ENCODE assay signal across 25 cellular contexts in genomic region chr12:129162805-129163204, GRCh38.
A peak's percentile ranks its signal among the peaks of the same experiment; 100 is the strongest.
DNase-seq lines count a peak whose midpoint lies in the region; ATAC-seq, FAIRE-seq and TF ChIP-seq lines count a peak whose summit lies in the region.
"Had no signal": no experiment of that assay in that cellular context is flagged by ENCODE, and none has a peak within 500 bp of the region (broad histone marks: within the 10 kb centered on the region; RNA-seq: fewer than 3 reads in every experiment).

No MANE protein-coding gene starts in this region.

- no peak overlapping the region for H4K5ac ChIP-seq in H9 (ENCODE audit: insufficient read length, low read depth, low read length)

- TF ChIP-seq RAD21 in K562 (CRISPR knock-in tag; conservative IDR thresholded peaks at IDR 0.05 in 1 of 2, IDR thresholded peaks at IDR 0.05 in 1 of 2), result no peak

- H2BK20ac ChIP-seq in H9 (ENCODE audit: low read depth, low read length, poor library complexity, severe bottlenecking), result no peak overlapping the region

- H3K4me1 Mint-ChIP-seq in H9, result peaks cover 14 to 15% of the 10 kb centered on the region in 2 experiments
- peaks cover 19% of the 10 kb centered on the region for H3K4me1 Mint-ChIP-seq in endodermal cell
- H3K4me1 Mint-ChIP-seq: CD4-positive, alpha-beta memory T cell had no signal

- H3K36me3 Mint-ChIP-seq in H9 (ENCODE audit: insufficient read depth in 1 of 3, low read depth in 3 of 3) (peaks cover 0 to 24% (median 23%) of the 10 kb centered on the region in 3 experiments; a peak in 5 of 7 replicates), endodermal cell (ENCODE audit: low read depth) (peaks cover 5% of the 10 kb centered on the region)
- H3K36me3 Mint-ChIP-seq: CD4-positive, alpha-beta memory T cell had no signal

- H2BK120ac ChIP-seq in H9 (ENCODE audit: low read depth, low read length, poor library complexity, severe bottlenecking), result no peak overlapping the region

- H3K14ac ChIP-seq in H9 (ENCODE audit: insufficient read depth, low read length), result no peak overlapping the region

- no peak overlapping the region for H4K8ac ChIP-seq in H9 (replicated peaks; ENCODE audit: insufficient read length, low read depth, low read length)

- H3K27ac ChIP-seq in H9 (ENCODE audit: insufficient read length, low read depth, low read length) (no peak overlapping the region), OCI-LY7 (ENCODE audit: low read depth, low read length, poor library complexity, severe bottlenecking) (no peak overlapping the region), K562 (ENCODE audit: extremely low read depth, low read depth, low read length) (no peak overlapping the region), endodermal cell (ENCODE audit: low read depth, low read length) (no peak overlapping the region)
- H3K27ac ChIP-seq: A549; BLaER1 treated with 17β-estradiol and CSF1 and Interleukin-3, amounts not matched to agents 10 nM and 100 nM; GM23248 had no signal

- H3T11ph ChIP-seq in H9 (ENCODE audit: low read length), result no peak overlapping the region

- in situ Hi-C loops in K562 (cut with MboI), result no loop called here

- no peak for DNase-seq in H9
- no peak for DNase-seq in OCI-LY7 (ENCODE audit: low spot score)
- peak in 1 of 4 experiments; percentile 3 for DNase-seq in K562 (ENCODE audit: extremely low read depth in 1 of 4, low spot score in 3 of 4)
- DNase-seq in endodermal cell, result peak; percentile 61
- no peak for DNase-seq in stimulated activated CD4-positive, alpha-beta T cell treated with anti-CD3 and anti-CD28 coated beads, Interleukin-2, amount 100 ng/mL, for 24 hours
- no peak for DNase-seq in left ventricle myocardium superior
- DNase-seq in NCI-H2196 (lab: John Stamatoyannopoulos, UW; ENCODE audit: unreplicated experiment), result no peak
- DNase-seq in activated gamma-delta T cell (lab: John Stamatoyannopoulos, UW), result no peak
- DNase-seq: 8988T; ACHN; AML-193; BE2C; Calu3; CD4-positive, alpha-beta memory T cell; COR-L47; DMS53; DMS79 treated with DMSO at 0.1 percent for 48 hours; GF-D8; GM23248; HFFc6 had no signal

- BruUV-seq in OCI-LY7 (replicated peaks; lab: Mats Ljungman, UMichigan), result no TSS peak
- no TSS peak for BruUV-seq in K562 (replicated peaks; lab: Mats Ljungman, UMichigan)

- no peak overlapping the region for H3K18ac ChIP-seq in H9 (ENCODE audit: insufficient read length, low read depth, low read length)

- no peak overlapping the region for H2AK5ac ChIP-seq in H9 (ENCODE audit: insufficient read length, low read length)

- no peak overlapping the region for H3K4me2 ChIP-seq in H9 (ENCODE audit: insufficient read depth, insufficient read length, low read length)
- H3K4me2 ChIP-seq in OCI-LY7 (ENCODE audit: low read length), result no peak overlapping the region
- H3K4me2 ChIP-seq in K562 (ENCODE audit: insufficient read depth, low read length), result no peak overlapping the region
- H3K4me2 ChIP-seq: A549; BLaER1 treated with 17β-estradiol and CSF1 and Interleukin-3, amounts not matched to agents 10 nM and 100 nM had no signal

- no peaks in the 10 kb centered on the region for H3K9me1 ChIP-seq in K562 (ENCODE audit: control insufficient read depth, insufficient read depth, low read length)

- POLR2A ChIA-PET in OCI-LY7 (lab: Charles Lee) (no interaction called here), K562 (lab: Yijun Ruan, JAX) (no interaction called here)

- no peak overlapping the region for H3K56ac ChIP-seq in H9 (ENCODE audit: insufficient read length, low read depth, low read length)

- no peaks in the 10 kb centered on the region for H3K36me3 ChIP-seq in OCI-LY7 (ENCODE audit: insufficient read depth, low read length)
- H3K36me3 ChIP-seq in K562 (ENCODE audit: control insufficient read depth, insufficient read depth, low read length), result no peaks in the 10 kb centered on the region
- H3K36me3 ChIP-seq in endodermal cell (ENCODE audit: control insufficient read depth, insufficient read depth, low read length), result no peaks in the 10 kb centered on the region
- H3K36me3 ChIP-seq: BE2C; BLaER1 treated with 17β-estradiol and CSF1 and Interleukin-3, amounts not matched to agents 10 nM and 100 nM; HAP-1 had no signal

- no peaks in the 10 kb centered on the region for H3K9me3 ChIP-seq in H9 (ENCODE audit: control insufficient read depth, low read depth, low read length)
- H3K9me3 ChIP-seq in OCI-LY7 (ENCODE audit: low read length), result no peaks in the 10 kb centered on the region
- no peaks in the 10 kb centered on the region for H3K9me3 ChIP-seq in K562 (replicated peaks; ENCODE audit: control insufficient read depth, insufficient read depth, low read depth, low read length)
- peaks cover 15% of the 10 kb centered on the region for H3K9me3 ChIP-seq in endodermal cell (ENCODE audit: control insufficient read depth, low read length)
- H3K9me3 ChIP-seq: A549, BE2C, HAP-1 had no signal

- peaks cover 12 to 22% of the 10 kb centered on the region in 2 experiments for H3K9me3 Mint-ChIP-seq in H9
- peaks cover 20% of the 10 kb centered on the region for H3K9me3 Mint-ChIP-seq in endodermal cell

- WGBS in H9 (ENCODE audit: extremely low coverage, insufficient read length, low lambda C conversion rate), result no CpG with 5 or more reads among the region's 4 CpGs
- 0% methylated on average over 4 of the region's 4 CpGs for WGBS in K562 (ENCODE audit: insufficient coverage, low coverage, missing lambda C conversion rate)
- 93 to 95% methylated on average over 2 to 4 of the region's 4 CpGs for WGBS in endodermal cell (ENCODE audit: insufficient coverage in 1 of 2, insufficient read length in 1 of 2), 2 experiments

- CTCF ChIA-PET in OCI-LY7 (lab: Charles Lee; ENCODE audit: unreplicated experiment), result no interaction called here
- CTCF ChIA-PET in K562 (lab: Yijun Ruan, JAX; ENCODE audit: low intra/inter-chr PET ratio), result no interaction called here

- H2AFZ ChIP-seq in H9 (ENCODE audit: low read length) (no peak overlapping the region), OCI-LY7 (ENCODE audit: low read length) (no peak overlapping the region), K562 (ENCODE audit: low read depth, low read length) (no peak overlapping the region)
- H2AFZ ChIP-seq: GM23248 had no signal

- no peak overlapping the region for H2BK5ac ChIP-seq in H9 (ENCODE audit: insufficient read length, low read length)

- no peak overlapping the region for H2BK12ac ChIP-seq in H9 (ENCODE audit: insufficient read length, low read depth, low read length)

- H2BK15ac ChIP-seq in H9 (ENCODE audit: low read depth, low read length), result no peak overlapping the region

- TF ChIP-seq POLR2A in K562 (conservative IDR thresholded peaks at IDR 0.05), result no peak

- no peaks in the 10 kb centered on the region for H4K20me1 ChIP-seq in H9 (ENCODE audit: control insufficient read depth, insufficient read depth, insufficient read length)
- H4K20me1 ChIP-seq in OCI-LY7 (ENCODE audit: insufficient read depth, low read length), result no peaks in the 10 kb centered on the region
- H4K20me1 ChIP-seq in K562 (replicated peaks; ENCODE audit: control insufficient read depth, insufficient read depth, low read length), result no peaks in the 10 kb centered on the region
- H4K20me1 ChIP-seq: BLaER1 treated with 17β-estradiol and CSF1 and Interleukin-3, amounts not matched to agents 10 nM and 100 nM had no signal

- TF ChIP-seq CTCF in H9 (conservative IDR thresholded peaks at IDR 0.05), result peak; percentile 27; the same call in 1 of the 3 replicates
- 0 out of 2 replicates have a peak, but pooled peaks have one; percentile 20 for TF ChIP-seq CTCF in OCI-LY7 (conservative IDR thresholded peaks at IDR 0.05; ENCODE audit: low read length)
- peak; percentile 13 to 26 (median 19); a peak in 3 of 6 replicates for TF ChIP-seq CTCF in K562 (IDR thresholded peaks at IDR 0.05 in 2 of 3, conservative IDR thresholded peaks at IDR 0.05 in 1 of 3; ENCODE audit: insufficient read depth in 2 of 3, low read depth in 1 of 3, low read length in 3 of 3)
- TF ChIP-seq CTCF in endodermal cell (conservative IDR thresholded peaks at IDR 0.05), result peak; percentile 51

- H3K79me1 ChIP-seq in H9 (ENCODE audit: insufficient read depth, low read depth, low read length, poor library complexity, severe bottlenecking), result no peaks in the 10 kb centered on the region

- H3K4me3 Mint-ChIP-seq in H9, result no peak overlapping the region
- H3K4me3 Mint-ChIP-seq in endodermal cell, result no peak overlapping the region
- H3K4me3 Mint-ChIP-seq: CD4-positive, alpha-beta memory T cell; HFFc6 had no signal

- H3K23ac ChIP-seq in H9 (ENCODE audit: insufficient read length, low read depth, low read length), result no peak overlapping the region

- H3K9ac ChIP-seq in H9 (ENCODE audit: extremely low read depth, insufficient read length, low read length) (no peak overlapping the region), K562 (ENCODE audit: insufficient read depth in 1 of 2, low read depth in 2 of 2, low read length in 2 of 2) (no peak overlapping the region), endodermal cell (ENCODE audit: extremely low read depth, low read length, poor library complexity, severe bottlenecking) (no peak overlapping the region)
- H3K9ac ChIP-seq: BLaER1 treated with 17β-estradiol and CSF1 and Interleukin-3, amounts not matched to agents 10 nM and 100 nM; GM23248 had no signal

- H3K4ac ChIP-seq in H9 (ENCODE audit: low read depth, low read length), result no peak overlapping the region

- H3K4me3 ChIP-seq in OCI-LY7 (ENCODE audit: low read depth, low read length, poor library complexity, severe bottlenecking) (no peak overlapping the region), K562 (no peak overlapping the region), endodermal cell (ENCODE audit: low read length) (no peak overlapping the region)
- H3K4me3 ChIP-seq: A549; BLaER1 treated with 17β-estradiol and CSF1 and Interleukin-3, amounts not matched to agents 10 nM and 100 nM; GM23248; HAP-1 had no signal

- no peaks in the 10 kb centered on the region for H3K23me2 ChIP-seq in H9 (ENCODE audit: insufficient read length, low read depth, low read length, poor library complexity, severe bottlenecking)

- FAIRE-seq in K562 (lab: Jason Lieb, UNC), result no peak
- FAIRE-seq: A549, GM12892, GM19239 had no signal

- H3K27me3 Mint-ChIP-seq in H9 (ENCODE audit: low read depth) (peaks cover 2% of the 10 kb centered on the region; the same call in 1 of the 2 replicates), endodermal cell (ENCODE audit: insufficient read depth) (peaks cover 14% of the 10 kb centered on the region)
- H3K27me3 Mint-ChIP-seq: CD4-positive, alpha-beta memory T cell had no signal

- H3K27ac Mint-ChIP-seq in H9 (peak overlapping the region in 1 of 3 experiments; percentile 40; a peak in 1 of 7 replicates), endodermal cell (no peak overlapping the region)
- H3K27ac Mint-ChIP-seq: HFFc6 had no signal

- ATAC-seq in K562, result peak; percentile 71
- ATAC-seq in left ventricle myocardium superior, result no peak
- ATAC-seq: A549 had no signal

- intact Hi-C loops in OCI-LY7 (cut with micrococcal nuclease; ENCODE audit: unreplicated experiment) (no loop called here), K562 (cut with micrococcal nuclease) (no loop called here), left ventricle myocardium superior (cut with micrococcal nuclease) (no loop called here)

- H3K27me3 ChIP-seq in H9 (ENCODE audit: insufficient read depth, low read length) (no peaks in the 10 kb centered on the region), K562 (ENCODE audit: control insufficient read depth in 2 of 2, insufficient read depth in 2 of 2, low read length in 2 of 2) (peaks cover 0 to 4% of the 10 kb centered on the region in 2 experiments; a peak in 1 of 5 replicates), endodermal cell (ENCODE audit: control insufficient read depth, insufficient read depth, low read length, poor library complexity, severe bottlenecking) (no peaks in the 10 kb centered on the region)
- H3K27me3 ChIP-seq: BE2C; BLaER1 treated with 17β-estradiol and CSF1 and Interleukin-3, amounts not matched to agents 10 nM and 100 nM had no signal

- H4K91ac ChIP-seq in H9 (ENCODE audit: insufficient read length, low read depth, low read length), result no peak overlapping the region

- H3K4me1 ChIP-seq in H9 (ENCODE audit: insufficient read depth, low read length), result peaks cover 4% of the 10 kb centered on the region; the same call in 1 of the 2 replicates
- no peaks in the 10 kb centered on the region for H3K4me1 ChIP-seq in OCI-LY7 (ENCODE audit: insufficient read depth, low read length, poor library complexity, severe bottlenecking)
- no peaks in the 10 kb centered on the region for H3K4me1 ChIP-seq in K562 (replicated peaks in 1 of 2; ENCODE audit: control insufficient read depth in 2 of 2, insufficient read depth in 2 of 2, low read length in 2 of 2)
- H3K4me1 ChIP-seq in endodermal cell (ENCODE audit: control insufficient read depth, insufficient read depth, low read length), result peaks cover 3% of the 10 kb centered on the region
- H3K4me1 ChIP-seq: A549, BE2C, HAP-1 had no signal

- H3K79me2 ChIP-seq in H9 (ENCODE audit: insufficient read depth, low read length), result no peaks in the 10 kb centered on the region
- H3K79me2 ChIP-seq in OCI-LY7 (ENCODE audit: insufficient read depth, low read depth, low read length), result no peaks in the 10 kb centered on the region
- H3K79me2 ChIP-seq in K562 (ENCODE audit: control insufficient read depth, insufficient read depth, low read length), result no peaks in the 10 kb centered on the region

- no peak for TF ChIP-seq EP300 in K562 (IDR thresholded peaks at IDR 0.05; ENCODE audit: low read length)

- no peaks in the 10 kb centered on the region for H3K9me2 ChIP-seq in OCI-LY7 (ENCODE audit: insufficient read depth, low read length)
